ENCODE assay signal across 18 cellular contexts in the genomic region with DNA sequence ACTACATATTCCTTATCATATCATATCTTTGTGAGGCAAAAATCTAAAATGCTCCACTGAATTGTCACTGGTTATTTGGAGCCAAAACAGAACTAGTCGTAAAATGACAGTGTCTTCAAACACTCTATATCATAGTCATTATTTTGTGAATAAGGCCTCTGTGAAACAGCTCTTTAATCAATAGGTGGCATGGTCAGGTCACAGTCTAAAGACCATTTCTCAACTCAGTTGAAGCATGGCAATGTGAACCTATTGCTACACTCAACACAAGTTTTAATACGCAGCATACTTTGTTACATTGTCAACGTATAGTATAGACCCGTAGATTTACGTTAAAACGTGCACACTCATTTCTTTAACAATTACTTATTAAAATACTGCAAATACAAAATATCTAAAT.
DNase-seq lines count a peak whose midpoint lies in the region; ATAC-seq and TF ChIP-seq lines count a peak whose summit lies in the region.
"Had no signal": no experiment of that assay in that cellular context is flagged by ENCODE, and none has a peak within 500 bp of the region (broad histone marks: within the 10 kb centered on the region; RNA-seq: fewer than 3 reads in every experiment).

No MANE protein-coding gene starts in this region.

- POLR2A ChIA-PET in SK-N-SH (lab: Yijun Ruan, JAX), result no interaction called here

- H3K4me1 ChIP-seq in SK-N-SH (ENCODE audit: control insufficient read depth in 1 of 2, insufficient read depth in 2 of 2, low read depth in 1 of 2, low read length in 1 of 2), result peaks cover 0 to 7% of the 10 kb centered on the region in 2 experiments; a peak in 2 of 4 replicates
- peaks cover 0 to 6% (median 2%) of the 10 kb centered on the region in 4 donors for H3K4me1 ChIP-seq in liver (ENCODE audit: control insufficient read depth in 4 of 4, insufficient read depth in 4 of 4, low read length in 3 of 4)
- H3K4me1 ChIP-seq: A549, Caco-2 had no signal

- 66% methylated on average over 6 of the region's 6 CpGs for WGBS in SK-N-SH (ENCODE audit: low lambda C conversion rate)
- WGBS in liver, result 28% methylated on average over 6 of the region's 6 CpGs

- no peak for TF ChIP-seq CTCF in SK-N-SH (IDR thresholded peaks at IDR 0.05)
- no peak for TF ChIP-seq CTCF in liver (IDR thresholded peaks at IDR 0.05; ENCODE audit: low read depth, low read length, missing input control)
- no peak for TF ChIP-seq CTCF in GM20000 (IDR thresholded peaks at IDR 0.05; ENCODE audit: extremely low read depth, missing control alignments)

- H3K4me3 ChIP-seq in SK-N-SH (ENCODE audit: low read depth in 2 of 2, low read length in 1 of 2) (no peak overlapping the region), liver (ENCODE audit: low read depth in 1 of 3, low read length in 3 of 3) (no peak overlapping the region)
- H3K4me3 ChIP-seq: A549; BLaER1 treated with 17β-estradiol and CSF1 and Interleukin-3, amounts not matched to agents 10 nM and 100 nM had no signal

- H3K27ac ChIP-seq in SK-N-SH (ENCODE audit: low read depth in 2 of 2, low read length in 1 of 2) (peak overlapping the region in 1 of 2 experiments; percentile 77; a peak in 2 of 4 replicates), liver (ENCODE audit: low read depth in 1 of 2, low read length in 2 of 2) (no peak overlapping the region)
- H3K27ac ChIP-seq: 22Rv1; A549; BLaER1 treated with 17β-estradiol and CSF1 and Interleukin-3, amounts not matched to agents 10 nM and 100 nM; C4-2B had no signal

- no peaks in the 10 kb centered on the region for H3F3A ChIP-seq in SK-N-SH (replicated peaks; ENCODE audit: insufficient read depth)

- H2AFZ ChIP-seq in SK-N-SH (ENCODE audit: low read depth), result no peak overlapping the region

- H3K79me2 ChIP-seq in SK-N-SH (ENCODE audit: insufficient read depth), result no peaks in the 10 kb centered on the region

- no peak overlapping the region for H3K4me2 ChIP-seq in SK-N-SH
- H3K4me2 ChIP-seq: A549; BLaER1 treated with 17β-estradiol and CSF1 and Interleukin-3, amounts not matched to agents 10 nM and 100 nM had no signal

- H3K9ac ChIP-seq in SK-N-SH (no peak overlapping the region), liver (ENCODE audit: low read depth in 1 of 2, low read length in 2 of 2) (no peak overlapping the region)
- H3K9ac ChIP-seq: BLaER1 treated with 17β-estradiol and CSF1 and Interleukin-3, amounts not matched to agents 10 nM and 100 nM had no signal

- no peaks in the 10 kb centered on the region for H3K9me3 ChIP-seq in SK-N-SH
- no peaks in the 10 kb centered on the region for H3K9me3 ChIP-seq in liver (ENCODE audit: control insufficient read depth in 4 of 4, low read length in 3 of 4)
- H3K9me3 ChIP-seq: A549; BLaER1 treated with 17β-estradiol and CSF1 and Interleukin-3, amounts not matched to agents 10 nM and 100 nM; Caco-2 had no signal

- CTCF ChIA-PET in SK-N-SH (lab: Yijun Ruan, JAX), result interaction anchor here (0.8 to 1.2 kb wide), 3 partner anchors 10 to 1098 kb away, joined by 3 read pairs; no protein-coding TSS in a partner anchor

- H3K36me3 ChIP-seq in SK-N-SH (replicated peaks in 1 of 2; ENCODE audit: control insufficient read depth in 1 of 2, insufficient read depth in 2 of 2, low read length in 1 of 2), result no peaks in the 10 kb centered on the region
- no peaks in the 10 kb centered on the region for H3K36me3 ChIP-seq in liver (ENCODE audit: control insufficient read depth in 4 of 4, insufficient read depth in 3 of 4, low read depth in 1 of 4, low read length in 3 of 4)
- H3K36me3 ChIP-seq: BLaER1 treated with 17β-estradiol and CSF1 and Interleukin-3, amounts not matched to agents 10 nM and 100 nM had no signal

- no peaks in the 10 kb centered on the region for H3K9me2 ChIP-seq in SK-N-SH

- ATAC-seq in SK-N-SH treated with all-trans-retinoic acid at 6 μM for 48 hours (no peak), left lobe of liver (peak; percentile 97), GM21576 (IDR thresholded peaks at IDR 0.05; ENCODE audit: unreplicated experiment) (no peak)
- ATAC-seq: A549; CD8-positive, alpha-beta T cell had no signal

- peak; percentile 19; the same call in 1 of the 2 replicates for TF ChIP-seq RAD21 in SK-N-SH (IDR thresholded peaks at IDR 0.05; ENCODE audit: low read length)
- peak; percentile 74 for TF ChIP-seq RAD21 in liver (IDR thresholded peaks at IDR 0.05)

- no peaks in the 10 kb centered on the region for H3K27me3 ChIP-seq in SK-N-SH (ENCODE audit: insufficient read depth)
- H3K27me3 ChIP-seq in liver (ENCODE audit: control insufficient read depth in 4 of 4, insufficient read depth in 4 of 4, low read length in 3 of 4), result no peaks in the 10 kb centered on the region
- H3K27me3 ChIP-seq: BLaER1 treated with 17β-estradiol and CSF1 and Interleukin-3, amounts not matched to agents 10 nM and 100 nM had no signal

- no peaks in the 10 kb centered on the region for H4K20me1 ChIP-seq in SK-N-SH (ENCODE audit: insufficient read depth)
- H4K20me1 ChIP-seq: BLaER1 treated with 17β-estradiol and CSF1 and Interleukin-3, amounts not matched to agents 10 nM and 100 nM had no signal

- TF ChIP-seq EP300 in SK-N-SH (IDR thresholded peaks at IDR 0.05; ENCODE audit: borderline replicate concordance in 1 of 2, low read depth in 1 of 2, low read length in 1 of 2), result no peak

- DNase-seq in SK-N-SH (no peak), left lobe of liver (ENCODE audit: low spot score) (no peak), GM20000 (ENCODE audit: low spot score) (no peak), kidney glomerular epithelial cell (lab: John Stamatoyannopoulos, UW) (no peak)
- DNase-seq: AML-193; Caco-2; Calu3; CD4-positive, alpha-beta T cell; CD8-positive, alpha-beta T cell; DMS79 treated with DMSO at 0.1 percent for 48 hours; GF-D8 had no signal

TF ChIP-seq in SK-N-SH, 30 proteins besides CTCF, POLR2A, EP300 and RAD21 (continues in another document):
- TF ChIP-seq, protein P1, sequence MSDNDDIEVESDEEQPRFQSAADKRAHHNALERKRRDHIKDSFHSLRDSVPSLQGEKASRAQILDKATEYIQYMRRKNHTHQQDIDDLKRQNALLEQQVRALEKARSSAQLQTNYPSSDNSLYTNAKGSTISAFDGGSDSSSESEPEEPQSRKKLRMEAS (IDR thresholded peaks at IDR 0.05; ENCODE audit: low read depth), result no peak
- TF ChIP-seq RCOR1 (IDR thresholded peaks at IDR 0.05; ENCODE audit: low read length), result no peak
- TF ChIP-seq ELF1 (IDR thresholded peaks at IDR 0.05), result no peak
- TF ChIP-seq RFX5 (IDR thresholded peaks at IDR 0.05; ENCODE audit: low read length), result no peak
- TF ChIP-seq GABPA (IDR thresholded peaks at IDR 0.05; ENCODE audit: low read depth), result no peak
- TF ChIP-seq POLR2AphosphoS5 (IDR thresholded peaks at IDR 0.05; ENCODE audit: low read depth, low read length), result no peak
- TF ChIP-seq EZH2phosphoT487 (IDR thresholded peaks at IDR 0.05; ENCODE audit: borderline replicate concordance, low read depth), result no peak
- no peak for TF ChIP-seq MXI1 (IDR thresholded peaks at IDR 0.05; ENCODE audit: low read depth, low read length)
- no peak for TF ChIP-seq CHD2 (IDR thresholded peaks at IDR 0.05; ENCODE audit: low read length, partially characterized antibody)
- no peak for TF ChIP-seq FOXM1 (IDR thresholded peaks at IDR 0.05; ENCODE audit: low read depth)
- no peak for TF ChIP-seq YY1 (IDR thresholded peaks at IDR 0.05; ENCODE audit: low read depth)
- TF ChIP-seq GATA2 (CRISPR knock-in tag; IDR thresholded peaks at IDR 0.05), result no peak

TF ChIP-seq in SK-N-SH treated with all-trans-retinoic acid at 6 μM for 48 hours, 23 proteins besides CTCF, POLR2A, EP300 and RAD21:
- TF ChIP-seq ISL1 (CRISPR knock-in tag; IDR thresholded peaks at IDR 0.05) (no peak), OSR1 (CRISPR knock-in tag; IDR thresholded peaks at IDR 0.05) (no peak), TOX (CRISPR knock-in tag; IDR thresholded peaks at IDR 0.05; ENCODE audit: borderline replicate concordance) (no peak), ZNF565 (CRISPR knock-in tag; conservative IDR thresholded peaks at IDR 0.05; ENCODE audit: low read depth) (no peak), BACH2 (CRISPR knock-in tag; IDR thresholded peaks at IDR 0.05; ENCODE audit: borderline replicate concordance) (no peak), RARB (CRISPR knock-in tag; IDR thresholded peaks at IDR 0.05) (no peak)
- TF ChIP-seq, protein P2, sequence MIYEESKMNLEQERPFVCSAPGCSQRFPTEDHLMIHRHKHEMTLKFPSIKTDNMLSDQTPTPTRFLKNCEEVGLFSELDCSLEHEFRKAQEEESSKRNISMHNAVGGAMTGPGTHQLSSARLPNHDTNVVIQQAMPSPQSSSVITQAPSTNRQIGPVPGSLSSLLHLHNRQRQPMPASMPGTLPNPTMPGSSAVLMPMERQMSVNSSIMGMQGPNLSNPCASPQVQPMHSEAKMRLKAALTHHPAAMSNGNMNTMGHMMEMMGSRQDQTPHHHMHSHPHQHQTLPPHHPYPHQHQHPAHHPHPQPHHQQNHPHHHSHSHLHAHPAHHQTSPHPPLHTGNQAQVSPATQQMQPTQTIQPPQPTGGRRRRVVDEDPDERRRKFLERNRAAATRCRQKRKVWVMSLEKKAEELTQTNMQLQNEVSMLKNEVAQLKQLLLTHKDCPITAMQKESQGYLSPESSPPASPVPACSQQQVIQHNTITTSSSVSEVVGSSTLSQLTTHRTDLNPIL (CRISPR knock-in tag; IDR thresholded peaks at IDR 0.05; ENCODE audit: low read depth), result no peak

TF ChIP-seq in liver, 16 proteins besides CTCF, POLR2A, EP300 and RAD21 (continues in another document):
- TF ChIP-seq, protein P1 (IDR thresholded peaks at IDR 0.05), result no peak
- peak; percentile 88 for TF ChIP-seq SP1 (IDR thresholded peaks at IDR 0.05)
- TF ChIP-seq JUND (IDR thresholded peaks at IDR 0.05), result peak; percentile 56
- TF ChIP-seq HNF4A (conservative IDR thresholded peaks at IDR 0.05), result peak; percentile 97
- TF ChIP-seq YY1 (IDR thresholded peaks at IDR 0.05), result peak; percentile 58
- TF ChIP-seq TAF1 (conservative IDR thresholded peaks at IDR 0.05), result no peak
- TF ChIP-seq RXRA (IDR thresholded peaks at IDR 0.05), result peak; percentile 61 to 64
- peak; percentile 15 for TF ChIP-seq FOXA2 (IDR thresholded peaks at IDR 0.05)
- TF ChIP-seq HNF4G (IDR thresholded peaks at IDR 0.05), result peak; percentile 85
